In the genomic region with DNA sequence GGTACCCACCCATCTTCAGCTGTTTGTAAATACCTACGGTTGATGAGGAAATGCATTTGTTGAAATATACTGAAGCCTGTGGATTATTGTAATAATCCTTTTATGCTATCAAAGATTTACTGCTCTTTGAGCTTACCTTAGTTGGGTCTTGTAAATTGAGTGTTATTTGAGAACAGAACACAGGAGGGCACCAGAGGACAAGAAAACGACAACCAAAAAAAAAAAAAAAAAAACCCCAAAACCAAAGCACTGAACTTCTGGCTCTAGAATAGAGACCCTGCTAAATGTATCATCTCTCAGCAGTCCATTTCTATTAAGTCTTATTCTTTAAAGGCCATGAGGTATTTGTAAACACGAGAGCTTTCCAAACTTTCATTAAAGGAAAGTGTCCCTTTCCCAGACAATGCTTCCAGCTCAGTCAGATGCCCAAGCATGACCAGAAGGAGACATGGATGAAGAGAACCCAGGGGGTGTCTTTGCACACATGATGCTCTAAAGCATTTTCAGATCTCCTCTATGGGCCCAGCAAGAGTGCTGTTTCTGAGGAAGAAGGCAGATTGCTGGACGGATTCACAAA, we compare ENCODE assay signal across 8 cellular contexts.
A peak's percentile ranks its signal among the peaks of the same experiment; 100 is the strongest.
DNase-seq lines count a peak whose midpoint lies in the region; ATAC-seq and TF ChIP-seq lines count a peak whose summit lies in the region.

No MANE protein-coding gene starts in this region.

- ATAC-seq in HG02884 (IDR thresholded peaks at IDR 0.05; ENCODE audit: unreplicated experiment) (peak; percentile 55), SK-N-SH treated with all-trans-retinoic acid at 6 μM for 48 hours (peak; percentile 67), GM18511 (IDR thresholded peaks at IDR 0.05; ENCODE audit: unreplicated experiment) (no peak)

- no peaks in the 10 kb centered on the region for H3K9me3 Mint-ChIP-seq in Caco-2 (ENCODE audit: unreplicated experiment)
- H3K9me3 Mint-ChIP-seq in activated T-helper 2 cell treated with anti-CD3 and anti-CD28 coated beads, Interferon-gamma antibody, Interleukin-2, Interleukin-4, amounts not matched to agents 10 μg/mL and 5 μg/mL and 100 μg/mL, durations not matched to agents 14 hours and 24 hours and 36 hours = peaks cover 5% of the 10 kb centered on the region

- H3K27me3 ChIP-seq in Caco-2 (replicated peaks; ENCODE audit: control insufficient read depth, insufficient read depth, low read length) = no peaks in the 10 kb centered on the region

- CTCF ChIA-PET in Caco-2 (lab: Charles Lee) = interaction anchor here (0.6 to 1.0 kb wide), 18 partner anchors 9 to 1929 kb away, joined by 3 to 9 read pairs (median 5); no protein-coding TSS in a partner anchor

- H3K27ac Mint-ChIP-seq in Caco-2 (ENCODE audit: unreplicated experiment) = no peak overlapping the region
- no peak overlapping the region for H3K27ac Mint-ChIP-seq in activated T-helper 2 cell treated with anti-CD3 and anti-CD28 coated beads, Interferon-gamma antibody, Interleukin-2, Interleukin-4, amounts not matched to agents 10 μg/mL and 5 μg/mL and 100 μg/mL, durations not matched to agents 14 hours and 24 hours and 36 hours

- intact Hi-C loops in Caco-2 (cut with micrococcal nuclease; ENCODE audit: unreplicated experiment) = loop anchor here (2.0 kb wide), 1 partner anchor 1123 kb away; no protein-coding TSS in a partner anchor
- intact Hi-C loops in activated T-helper 2 cell treated with anti-CD3 and anti-CD28 coated beads, Interferon-gamma antibody, Interleukin-2, Interleukin-4, amounts not matched to agents 10 μg/mL and 5 μg/mL and 100 μg/mL, durations not matched to agents 14 hours and 24 hours and 36 hours (cut with micrococcal nuclease) = no loop called here

- POLR2A ChIA-PET in Caco-2 (lab: Charles Lee) = no interaction called here

- no peaks in the 10 kb centered on the region for H3K36me3 Mint-ChIP-seq in Caco-2 (ENCODE audit: insufficient read depth, unreplicated experiment)
- H3K36me3 Mint-ChIP-seq in activated T-helper 2 cell treated with anti-CD3 and anti-CD28 coated beads, Interferon-gamma antibody, Interleukin-2, Interleukin-4, amounts not matched to agents 10 μg/mL and 5 μg/mL and 100 μg/mL, durations not matched to agents 14 hours and 24 hours and 36 hours (ENCODE audit: low read depth) = no peaks in the 10 kb centered on the region

- no peaks in the 10 kb centered on the region for H3K27me3 Mint-ChIP-seq in Caco-2 (ENCODE audit: insufficient read depth, unreplicated experiment)
- no peaks in the 10 kb centered on the region for H3K27me3 Mint-ChIP-seq in activated T-helper 2 cell treated with anti-CD3 and anti-CD28 coated beads, Interferon-gamma antibody, Interleukin-2, Interleukin-4, amounts not matched to agents 10 μg/mL and 5 μg/mL and 100 μg/mL, durations not matched to agents 14 hours and 24 hours and 36 hours (ENCODE audit: low read depth)

- BruUV-seq in Caco-2 (replicated peaks; lab: Mats Ljungman, UMichigan) = no TSS peak

- no peaks in the 10 kb centered on the region for H3K4me1 ChIP-seq in Caco-2

- peak; percentile 55 to 66 for TF ChIP-seq CTCF in Caco-2 (IDR thresholded peaks at IDR 0.05; ENCODE audit: insufficient read depth in 1 of 2, low read depth in 1 of 2, low read length in 1 of 2, severe bottlenecking in 1 of 2, unreplicated experiment in 1 of 2)

- H3K4me1 Mint-ChIP-seq in Caco-2 (ENCODE audit: low read depth, unreplicated experiment) = no peaks in the 10 kb centered on the region
- H3K4me1 Mint-ChIP-seq in activated T-helper 2 cell treated with anti-CD3 and anti-CD28 coated beads, Interferon-gamma antibody, Interleukin-2, Interleukin-4, amounts not matched to agents 10 μg/mL and 5 μg/mL and 100 μg/mL, durations not matched to agents 14 hours and 24 hours and 36 hours (ENCODE audit: low read depth) = no peaks in the 10 kb centered on the region

- H3K4me3 ChIP-seq in Caco-2 (ENCODE audit: low read depth, low read length) = no peak overlapping the region

- H3K4me3 Mint-ChIP-seq in Caco-2 (ENCODE audit: unreplicated experiment) = no peak overlapping the region
- H3K4me3 Mint-ChIP-seq in activated T-helper 2 cell treated with anti-CD3 and anti-CD28 coated beads, Interferon-gamma antibody, Interleukin-2, Interleukin-4, amounts not matched to agents 10 μg/mL and 5 μg/mL and 100 μg/mL, durations not matched to agents 14 hours and 24 hours and 36 hours (ENCODE audit: low read depth) = no peak overlapping the region

- no peaks in the 10 kb centered on the region for H3K36me3 ChIP-seq in Caco-2 (ENCODE audit: control insufficient read depth, insufficient read depth, low read length)

- DNase-seq in Caco-2 (peak in 1 of 2 experiments; percentile 34), inferior parietal cortex (ENCODE audit: extremely low spot score) (peak; percentile 65), amygdala (lab: John Stamatoyannopoulos, UW) (no peak)
- no peak for DNase-seq in activated T-cell treated with anti-CD3 and anti-CD28 coated beads, Interleukin-2, amount 50 U/mL, for 1 hour
- DNase-seq in activated T-helper 2 cell treated with anti-CD3 and anti-CD28 coated beads, Interferon-gamma antibody, Interleukin-2, Interleukin-4, amounts not matched to agents 10 μg/mL and 5 μg/mL and 100 μg/mL, durations not matched to agents 14 hours and 24 hours and 36 hours (ENCODE audit: low spot score) = no peak

- H3K9me3 ChIP-seq in Caco-2 = no peaks in the 10 kb centered on the region

TF ChIP-seq in SK-N-SH treated with all-trans-retinoic acid at 6 μM for 48 hours, 23 proteins besides CTCF, POLR2A, EP300 and RAD21:
- TF ChIP-seq ZNF70 (CRISPR knock-in tag; IDR thresholded peaks at IDR 0.05) = no peak
- no peak for TF ChIP-seq OSR1 (CRISPR knock-in tag; IDR thresholded peaks at IDR 0.05)
- TF ChIP-seq POU6F1 (CRISPR knock-in tag; IDR thresholded peaks at IDR 0.05; ENCODE audit: borderline replicate concordance, low read depth) = no peak
- no peak for TF ChIP-seq CSDC2 (CRISPR knock-in tag; IDR thresholded peaks at IDR 0.05)
- TF ChIP-seq, protein P1, sequence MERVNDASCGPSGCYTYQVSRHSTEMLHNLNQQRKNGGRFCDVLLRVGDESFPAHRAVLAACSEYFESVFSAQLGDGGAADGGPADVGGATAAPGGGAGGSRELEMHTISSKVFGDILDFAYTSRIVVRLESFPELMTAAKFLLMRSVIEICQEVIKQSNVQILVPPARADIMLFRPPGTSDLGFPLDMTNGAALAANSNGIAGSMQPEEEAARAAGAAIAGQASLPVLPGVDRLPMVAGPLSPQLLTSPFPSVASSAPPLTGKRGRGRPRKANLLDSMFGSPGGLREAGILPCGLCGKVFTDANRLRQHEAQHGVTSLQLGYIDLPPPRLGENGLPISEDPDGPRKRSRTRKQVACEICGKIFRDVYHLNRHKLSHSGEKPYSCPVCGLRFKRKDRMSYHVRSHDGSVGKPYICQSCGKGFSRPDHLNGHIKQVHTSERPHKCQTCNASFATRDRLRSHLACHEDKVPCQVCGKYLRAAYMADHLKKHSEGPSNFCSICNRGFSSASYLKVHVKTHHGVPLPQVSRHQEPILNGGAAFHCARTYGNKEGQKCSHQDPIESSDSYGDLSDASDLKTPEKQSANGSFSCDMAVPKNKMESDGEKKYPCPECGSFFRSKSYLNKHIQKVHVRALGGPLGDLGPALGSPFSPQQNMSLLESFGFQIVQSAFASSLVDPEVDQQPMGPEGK (CRISPR knock-in tag; IDR thresholded peaks at IDR 0.05; ENCODE audit: borderline replicate concordance) = no peak
- TF ChIP-seq TCF4 (CRISPR knock-in tag; IDR thresholded peaks at IDR 0.05; ENCODE audit: borderline replicate concordance) = no peak
- no peak for TF ChIP-seq ZFP3 (CRISPR knock-in tag; IDR thresholded peaks at IDR 0.05)
- TF ChIP-seq ZC3H10 (CRISPR knock-in tag; IDR thresholded peaks at IDR 0.05) = no peak
- TF ChIP-seq, protein P2, sequence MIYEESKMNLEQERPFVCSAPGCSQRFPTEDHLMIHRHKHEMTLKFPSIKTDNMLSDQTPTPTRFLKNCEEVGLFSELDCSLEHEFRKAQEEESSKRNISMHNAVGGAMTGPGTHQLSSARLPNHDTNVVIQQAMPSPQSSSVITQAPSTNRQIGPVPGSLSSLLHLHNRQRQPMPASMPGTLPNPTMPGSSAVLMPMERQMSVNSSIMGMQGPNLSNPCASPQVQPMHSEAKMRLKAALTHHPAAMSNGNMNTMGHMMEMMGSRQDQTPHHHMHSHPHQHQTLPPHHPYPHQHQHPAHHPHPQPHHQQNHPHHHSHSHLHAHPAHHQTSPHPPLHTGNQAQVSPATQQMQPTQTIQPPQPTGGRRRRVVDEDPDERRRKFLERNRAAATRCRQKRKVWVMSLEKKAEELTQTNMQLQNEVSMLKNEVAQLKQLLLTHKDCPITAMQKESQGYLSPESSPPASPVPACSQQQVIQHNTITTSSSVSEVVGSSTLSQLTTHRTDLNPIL (CRISPR knock-in tag; IDR thresholded peaks at IDR 0.05; ENCODE audit: low read depth) = no peak
- no peak for TF ChIP-seq SNAI2 (CRISPR knock-in tag; IDR thresholded peaks at IDR 0.05)
- no peak for TF ChIP-seq GLIS3 (CRISPR knock-in tag; IDR thresholded peaks at IDR 0.05)
- no peak for TF ChIP-seq ZFP30 (CRISPR knock-in tag; IDR thresholded peaks at IDR 0.05)
- no peak for TF ChIP-seq BACH2 (CRISPR knock-in tag; IDR thresholded peaks at IDR 0.05; ENCODE audit: borderline replicate concordance)
- TF ChIP-seq PPARA (CRISPR knock-in tag; IDR thresholded peaks at IDR 0.05; ENCODE audit: borderline replicate concordance) = no peak
